In the genomic region with DNA sequence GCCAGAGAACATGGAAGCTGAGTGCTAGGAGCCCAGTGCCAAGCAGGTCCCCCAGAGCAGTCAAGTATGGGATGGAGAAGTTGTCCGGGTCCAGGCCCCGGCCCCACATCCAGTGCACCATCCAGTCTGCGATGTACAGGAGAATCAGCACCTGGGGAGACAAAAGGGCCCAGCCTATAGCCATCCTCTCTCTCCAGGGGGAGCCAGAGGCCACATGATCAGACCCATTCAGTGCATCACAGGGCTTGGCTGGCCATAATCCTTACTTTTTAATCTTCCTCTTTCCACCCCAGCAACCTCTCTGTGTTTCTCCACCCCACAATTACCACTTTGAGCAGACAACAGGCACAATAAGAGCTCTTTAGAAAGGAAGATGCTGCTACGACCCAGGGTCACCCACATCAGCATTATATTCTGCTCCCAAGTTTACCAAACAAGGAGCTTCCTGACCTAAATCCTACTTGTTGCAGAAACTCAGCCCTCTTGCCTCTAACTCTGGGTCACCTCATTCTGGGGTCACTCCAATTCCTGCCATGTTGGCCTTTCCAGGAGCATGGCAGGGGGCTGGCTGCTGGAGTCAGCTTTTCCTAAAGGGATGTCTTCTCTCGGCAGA, we compare ENCODE assay signal across 1 cellular context.
TF ChIP-seq lines count a peak whose summit lies in the region.

No MANE protein-coding gene starts in this region.

TF ChIP-seq in GM12878, 131 proteins besides CTCF, POLR2A, EP300 and RAD21:
- TF ChIP-seq JUNB (IDR thresholded peaks at IDR 0.05), result no peak
- no peak for TF ChIP-seq SMAD1 (IDR thresholded peaks at IDR 0.05; ENCODE audit: low read depth, partially characterized antibody)
- no peak for TF ChIP-seq NFXL1 (IDR thresholded peaks at IDR 0.05; ENCODE audit: borderline replicate concordance)
- TF ChIP-seq CHD2 (IDR thresholded peaks at IDR 0.05; ENCODE audit: borderline replicate concordance, low read depth, low read length), result no peak
- TF ChIP-seq IKZF2 (IDR thresholded peaks at IDR 0.05), result no peak
- TF ChIP-seq, protein P1, sequence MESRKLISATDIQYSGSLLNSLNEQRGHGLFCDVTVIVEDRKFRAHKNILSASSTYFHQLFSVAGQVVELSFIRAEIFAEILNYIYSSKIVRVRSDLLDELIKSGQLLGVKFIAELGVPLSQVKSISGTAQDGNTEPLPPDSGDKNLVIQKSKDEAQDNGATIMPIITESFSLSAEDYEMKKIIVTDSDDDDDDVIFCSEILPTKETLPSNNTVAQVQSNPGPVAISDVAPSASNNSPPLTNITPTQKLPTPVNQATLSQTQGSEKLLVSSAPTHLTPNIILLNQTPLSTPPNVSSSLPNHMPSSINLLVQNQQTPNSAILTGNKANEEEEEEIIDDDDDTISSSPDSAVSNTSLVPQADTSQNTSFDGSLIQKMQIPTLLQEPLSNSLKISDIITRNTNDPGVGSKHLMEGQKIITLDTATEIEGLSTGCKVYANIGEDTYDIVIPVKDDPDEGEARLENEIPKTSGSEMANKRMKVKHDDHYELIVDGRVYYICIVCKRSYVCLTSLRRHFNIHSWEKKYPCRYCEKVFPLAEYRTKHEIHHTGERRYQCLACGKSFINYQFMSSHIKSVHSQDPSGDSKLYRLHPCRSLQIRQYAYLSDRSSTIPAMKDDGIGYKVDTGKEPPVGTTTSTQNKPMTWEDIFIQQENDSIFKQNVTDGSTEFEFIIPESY (IDR thresholded peaks at IDR 0.05), result no peak
- 0 out of 2 replicates have a peak, but pooled peaks have one; percentile 49 for TF ChIP-seq RB1 (IDR thresholded peaks at IDR 0.05; ENCODE audit: borderline replicate concordance)
- no peak for TF ChIP-seq BACH1 (IDR thresholded peaks at IDR 0.05; ENCODE audit: borderline replicate concordance)
- TF ChIP-seq, protein P2, sequence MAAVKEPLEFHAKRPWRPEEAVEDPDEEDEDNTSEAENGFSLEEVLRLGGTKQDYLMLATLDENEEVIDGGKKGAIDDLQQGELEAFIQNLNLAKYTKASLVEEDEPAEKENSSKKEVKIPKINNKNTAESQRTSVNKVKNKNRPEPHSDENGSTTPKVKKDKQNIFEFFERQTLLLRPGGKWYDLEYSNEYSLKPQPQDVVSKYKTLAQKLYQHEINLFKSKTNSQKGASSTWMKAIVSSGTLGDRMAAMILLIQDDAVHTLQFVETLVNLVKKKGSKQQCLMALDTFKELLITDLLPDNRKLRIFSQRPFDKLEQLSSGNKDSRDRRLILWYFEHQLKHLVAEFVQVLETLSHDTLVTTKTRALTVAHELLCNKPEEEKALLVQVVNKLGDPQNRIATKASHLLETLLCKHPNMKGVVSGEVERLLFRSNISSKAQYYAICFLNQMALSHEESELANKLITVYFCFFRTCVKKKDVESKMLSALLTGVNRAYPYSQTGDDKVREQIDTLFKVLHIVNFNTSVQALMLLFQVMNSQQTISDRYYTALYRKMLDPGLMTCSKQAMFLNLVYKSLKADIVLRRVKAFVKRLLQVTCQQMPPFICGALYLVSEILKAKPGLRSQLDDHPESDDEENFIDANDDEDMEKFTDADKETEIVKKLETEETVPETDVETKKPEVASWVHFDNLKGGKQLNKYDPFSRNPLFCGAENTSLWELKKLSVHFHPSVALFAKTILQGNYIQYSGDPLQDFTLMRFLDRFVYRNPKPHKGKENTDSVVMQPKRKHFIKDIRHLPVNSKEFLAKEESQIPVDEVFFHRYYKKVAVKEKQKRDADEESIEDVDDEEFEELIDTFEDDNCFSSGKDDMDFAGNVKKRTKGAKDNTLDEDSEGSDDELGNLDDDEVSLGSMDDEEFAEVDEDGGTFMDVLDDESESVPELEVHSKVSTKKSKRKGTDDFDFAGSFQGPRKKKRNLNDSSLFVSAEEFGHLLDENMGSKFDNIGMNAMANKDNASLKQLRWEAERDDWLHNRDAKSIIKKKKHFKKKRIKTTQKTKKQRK (IDR thresholded peaks at IDR 0.05; ENCODE audit: low read depth, low read length), result no peak
- no peak for TF ChIP-seq CHD4 (IDR thresholded peaks at IDR 0.05)
- TF ChIP-seq TAF1 (IDR thresholded peaks at IDR 0.05; ENCODE audit: borderline replicate concordance, low read depth, low read length), result no peak
- TF ChIP-seq SMC3 (IDR thresholded peaks at IDR 0.05; ENCODE audit: borderline replicate concordance, low read length), result peak; percentile 89
- TF ChIP-seq TBL1XR1 (IDR thresholded peaks at IDR 0.05; ENCODE audit: low read depth, low read length), result no peak
- TF ChIP-seq SP1 (IDR thresholded peaks at IDR 0.05; ENCODE audit: low read depth, low read length), result no peak
- TF ChIP-seq HCFC1 (IDR thresholded peaks at IDR 0.05; ENCODE audit: low read length), result no peak
- TF ChIP-seq NR2C2 (IDR thresholded peaks at IDR 0.05; ENCODE audit: borderline replicate concordance, control insufficient read depth, insufficient read length, low read depth), result no peak
- TF ChIP-seq YY1 (IDR thresholded peaks at IDR 0.05; ENCODE audit: low read depth, low read length), result peak; percentile 60; the same call in 1 of the 2 replicates
- TF ChIP-seq, protein P3, sequence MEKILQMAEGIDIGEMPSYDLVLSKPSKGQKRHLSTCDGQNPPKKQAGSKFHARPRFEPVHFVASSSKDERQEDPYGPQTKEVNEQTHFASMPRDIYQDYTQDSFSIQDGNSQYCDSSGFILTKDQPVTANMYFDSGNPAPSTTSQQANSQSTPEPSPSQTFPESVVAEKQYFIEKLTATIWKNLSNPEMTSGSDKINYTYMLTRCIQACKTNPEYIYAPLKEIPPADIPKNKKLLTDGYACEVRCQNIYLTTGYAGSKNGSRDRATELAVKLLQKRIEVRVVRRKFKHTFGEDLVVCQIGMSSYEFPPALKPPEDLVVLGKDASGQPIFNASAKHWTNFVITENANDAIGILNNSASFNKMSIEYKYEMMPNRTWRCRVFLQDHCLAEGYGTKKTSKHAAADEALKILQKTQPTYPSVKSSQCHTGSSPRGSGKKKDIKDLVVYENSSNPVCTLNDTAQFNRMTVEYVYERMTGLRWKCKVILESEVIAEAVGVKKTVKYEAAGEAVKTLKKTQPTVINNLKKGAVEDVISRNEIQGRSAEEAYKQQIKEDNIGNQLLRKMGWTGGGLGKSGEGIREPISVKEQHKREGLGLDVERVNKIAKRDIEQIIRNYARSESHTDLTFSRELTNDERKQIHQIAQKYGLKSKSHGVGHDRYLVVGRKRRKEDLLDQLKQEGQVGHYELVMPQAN (conservative IDR thresholded peaks at IDR 0.05), result no peak
- no peak for TF ChIP-seq TARDBP (IDR thresholded peaks at IDR 0.05; ENCODE audit: borderline replicate concordance)
- TF ChIP-seq MTA2 (IDR thresholded peaks at IDR 0.05; ENCODE audit: low read depth), result no peak
- 0 out of 2 replicates have a peak, but pooled peaks have one; percentile 19 for TF ChIP-seq ZNF207 (IDR thresholded peaks at IDR 0.05; ENCODE audit: borderline replicate concordance)
- TF ChIP-seq SMAD5 (IDR thresholded peaks at IDR 0.05; ENCODE audit: low read depth), result no peak
- no peak for TF ChIP-seq ESRRA (IDR thresholded peaks at IDR 0.05; ENCODE audit: low read length)
